ENCODE assay signal across 23 cellular contexts in the genomic region with DNA sequence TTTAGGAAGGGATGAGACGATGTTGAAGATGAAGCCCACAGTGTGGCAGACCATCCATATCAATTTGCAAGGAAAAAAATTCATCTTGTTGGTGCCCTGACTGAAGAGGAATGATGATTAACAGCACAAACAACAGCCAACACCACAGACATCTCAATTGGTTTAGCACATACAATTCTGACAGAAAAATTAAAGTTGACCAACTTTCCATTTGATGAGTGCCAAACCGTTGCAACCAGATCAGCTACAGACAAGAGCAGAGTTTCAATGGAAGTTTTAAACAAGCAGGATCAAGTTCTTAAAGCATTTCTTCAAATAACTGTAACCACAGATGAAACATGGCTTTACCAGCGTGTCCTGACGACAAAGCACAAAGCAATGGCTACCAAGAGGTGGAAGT.
"Had no signal": no experiment of that assay in that cellular context is flagged by ENCODE, and none has a peak within 500 bp of the region (broad histone marks: within the 10 kb centered on the region; RNA-seq: fewer than 3 reads in every experiment).

No MANE protein-coding gene starts in this region.

- ATAC-seq: mucosa of descending colon; naive thymus-derived CD4-positive, alpha-beta T cell; natural killer cell treated with Interleukin-12 subunit alpha and Interleukin-12 subunit beta and Interleukin-15 and Interleukin-18, amount 100 ng/mL, for 72 hours; right lobe of liver; stimulated activated memory B cell treated with anti-CD40 and anti-IgM and Interleukin-4, amounts not matched to agents 10 μg/mL and 1 μg/mL and 100 μg/mL, for 72 hours; stimulated activated naive CD8-positive, alpha-beta T cell treated with anti-CD3 and anti-CD28 coated beads, Interleukin-15, amount 100 ng/mL, for 72 hours had no signal

- H3K27ac ChIP-seq: left ventricle myocardium inferior, ovary, right atrium auricular region, right lobe of liver, tibial nerve had no signal

- H3K36me3 Mint-ChIP-seq: natural killer cell treated with Interleukin-12 subunit alpha and Interleukin-12 subunit beta and Interleukin-15 and Interleukin-18, amount 100 ng/mL, for 72 hours; type B pancreatic cell had no signal

- H3K9me3 ChIP-seq: left ventricle myocardium inferior, mucosa of descending colon, ovary, right atrium auricular region, right lobe of liver, tibial nerve had no signal

- H3K4me2 ChIP-seq: smooth muscle cell had no signal

- H3K27me3 Mint-ChIP-seq: naive thymus-derived CD4-positive, alpha-beta T cell; natural killer cell treated with Interleukin-12 subunit alpha and Interleukin-12 subunit beta and Interleukin-15 and Interleukin-18, amount 100 ng/mL, for 72 hours; progenitor cell of endocrine pancreas; stimulated activated memory B cell treated with anti-CD40 and anti-IgM and Interleukin-4, amounts not matched to agents 10 μg/mL and 1 μg/mL and 100 μg/mL, for 72 hours; stimulated activated naive CD8-positive, alpha-beta T cell treated with anti-CD3 and anti-CD28 coated beads, Interleukin-15, amount 100 ng/mL, for 72 hours; type B pancreatic cell had no signal

- H3K4me3 Mint-ChIP-seq: immature natural killer cell; naive thymus-derived CD4-positive, alpha-beta T cell; natural killer cell treated with Interleukin-12 subunit alpha and Interleukin-12 subunit beta and Interleukin-15 and Interleukin-18, amount 100 ng/mL, for 72 hours; stimulated activated memory B cell treated with anti-CD40 and anti-IgM and Interleukin-4, amounts not matched to agents 10 μg/mL and 1 μg/mL and 100 μg/mL, for 72 hours; stimulated activated naive CD8-positive, alpha-beta T cell treated with anti-CD3 and anti-CD28 coated beads, Interleukin-15, amount 100 ng/mL, for 72 hours; type B pancreatic cell had no signal

- H3K9me3 Mint-ChIP-seq: immature natural killer cell; naive thymus-derived CD4-positive, alpha-beta T cell; natural killer cell treated with Interleukin-12 subunit alpha and Interleukin-12 subunit beta and Interleukin-15 and Interleukin-18, amount 100 ng/mL, for 72 hours; stimulated activated memory B cell treated with anti-CD40 and anti-IgM and Interleukin-4, amounts not matched to agents 10 μg/mL and 1 μg/mL and 100 μg/mL, for 72 hours; stimulated activated naive CD8-positive, alpha-beta T cell treated with anti-CD3 and anti-CD28 coated beads, Interleukin-15, amount 100 ng/mL, for 72 hours; type B pancreatic cell had no signal

- FAIRE-seq: islet of Langerhans had no signal

- H3K4me1 ChIP-seq: left ventricle myocardium inferior, right atrium auricular region, tibial nerve had no signal

- H3K4me3 ChIP-seq: left ventricle myocardium inferior, lung, mucosa of descending colon, ovary, right atrium auricular region, right lobe of liver, smooth muscle cell, tibial nerve had no signal

- H3K27me3 ChIP-seq: ovary, right atrium auricular region, right lobe of liver, tibial nerve had no signal

- DNase-seq: hypothalamus; immature natural killer cell; left ventricle myocardium inferior; midbrain; mucosa of descending colon; naive thymus-derived CD4-positive, alpha-beta T cell; ovary; right lobe of liver; stimulated activated CD4-positive, alpha-beta T cell treated with anti-CD3 and anti-CD28 coated beads, Interleukin-1b, Interleukin-23, amount 100 ng/mL, for 48 hours; stimulated activated CD4-positive, alpha-beta T cell treated with anti-CD3 and anti-CD28 coated beads, Interleukin-2, amount 100 ng/mL, for 48 hours; stimulated activated CD4-positive, alpha-beta T cell treated with anti-CD3 and anti-CD28 coated beads, Interleukin-4, amount 100 ng/mL, for 4 hours; stimulated activated CD8-positive, alpha-beta memory T cell treated with anti-CD3 and anti-CD28 coated beads, Interleukin-4, amount 100 ng/mL, for 48 hours; stimulated activated naive CD4-positive, alpha-beta T cell treated with Interleukin-2 at 50 U/mL for 16 hours; stimulated activated naive CD8-positive, alpha-beta T cell treated with anti-CD3 and anti-CD28 coated beads, Interleukin-15, amount 100 ng/mL, for 72 hours had no signal

- H3K4me1 Mint-ChIP-seq: immature natural killer cell; stimulated activated memory B cell treated with anti-CD40 and anti-IgM and Interleukin-4, amounts not matched to agents 10 μg/mL and 1 μg/mL and 100 μg/mL, for 72 hours; stimulated activated naive CD8-positive, alpha-beta T cell treated with anti-CD3 and anti-CD28 coated beads, Interleukin-15, amount 100 ng/mL, for 72 hours had no signal

- H3K27ac Mint-ChIP-seq: immature natural killer cell; naive thymus-derived CD4-positive, alpha-beta T cell; natural killer cell treated with Interleukin-12 subunit alpha and Interleukin-12 subunit beta and Interleukin-15 and Interleukin-18, amount 100 ng/mL, for 72 hours; progenitor cell of endocrine pancreas; stimulated activated memory B cell treated with anti-CD40 and anti-IgM and Interleukin-4, amounts not matched to agents 10 μg/mL and 1 μg/mL and 100 μg/mL, for 72 hours; stimulated activated naive CD8-positive, alpha-beta T cell treated with anti-CD3 and anti-CD28 coated beads, Interleukin-15, amount 100 ng/mL, for 72 hours; type B pancreatic cell had no signal

- H3K36me3 ChIP-seq: ovary, right atrium auricular region, right lobe of liver had no signal
